Comparison of ENCODE assay signal across 8 cellular contexts in the genomic region with DNA sequence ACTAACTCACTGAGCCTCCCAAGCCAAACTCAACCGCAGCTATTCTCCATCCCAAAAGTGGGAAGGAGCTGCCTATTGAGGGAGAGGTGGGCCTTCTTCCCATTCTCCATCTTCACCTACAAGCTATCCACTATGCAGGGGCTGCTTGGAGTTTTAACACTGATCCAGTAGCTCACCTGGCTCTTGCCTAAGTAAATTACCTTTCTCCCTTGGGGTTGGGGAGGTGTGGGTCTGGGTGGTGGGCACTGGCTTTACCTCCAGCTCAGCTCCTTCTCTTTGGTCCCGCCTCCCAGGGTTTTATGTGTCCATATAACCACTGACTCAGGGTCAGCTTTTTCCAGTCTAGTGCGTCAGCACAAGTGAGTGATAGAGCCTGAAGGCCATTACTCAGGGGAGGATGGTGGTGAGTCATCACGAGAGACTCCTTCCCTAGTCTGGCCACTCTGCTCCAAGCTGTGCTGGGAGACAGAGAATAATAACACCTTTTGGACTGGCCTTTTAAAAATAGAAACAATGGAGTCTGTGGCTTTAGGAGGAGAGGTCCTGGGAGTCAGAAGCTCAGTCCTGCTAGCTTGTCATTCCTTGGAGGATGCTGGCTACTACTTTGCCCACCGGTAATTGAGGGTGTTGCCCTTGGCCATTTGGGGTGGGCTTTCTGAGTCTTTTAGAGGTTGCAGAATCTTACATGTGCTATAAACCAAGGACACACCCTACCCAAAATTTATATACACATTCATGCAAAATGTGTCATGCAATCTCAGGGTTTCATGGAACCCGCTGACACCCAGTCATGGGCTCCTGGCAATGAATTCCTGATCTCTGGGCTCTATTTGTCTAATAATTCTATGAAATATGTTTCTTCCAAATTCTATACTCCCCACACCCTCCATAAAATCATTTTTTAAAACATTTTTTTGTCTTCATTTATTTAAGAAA. TPM values are rescaled to one million over a fixed set of nuclear protein-coding genes. Genes with fewer than 3 reads are reported as not detected.
DNase-seq lines count a peak whose midpoint lies in the region; ATAC-seq and TF ChIP-seq lines count a peak whose summit lies in the region.

No MANE protein-coding gene starts in this region.

- CTCF ChIA-PET in mammary epithelial cell (lab: Charles Lee; ENCODE audit: low non-redundant PET), result interaction anchor here (0.6 to 0.7 kb wide), 2 partner anchors 40 to 102 kb away, joined by 3 to 4 read pairs; no protein-coding TSS in a partner anchor

- TF ChIP-seq EP300 in Ishikawa (IDR thresholded peaks at IDR 0.05; ENCODE audit: borderline replicate concordance), result peak; percentile 94

- dilution Hi-C loops in mammary epithelial cell (cut with HindIII; ENCODE audit: low sequenced_read_pairs), result no loop called here

- H3K9ac ChIP-seq in mammary epithelial cell (ENCODE audit: insufficient read depth, low read length), result peak overlapping the region; percentile 68

- H3K4me1 ChIP-seq in mammary epithelial cell (ENCODE audit: insufficient read depth, low read length) (peaks cover 22% of the 10 kb centered on the region), lung (ENCODE audit: control insufficient read depth in 2 of 2, insufficient read depth in 2 of 2, low read length in 2 of 2) (no peaks in the 10 kb centered on the region), HAP-1 (no peaks in the 10 kb centered on the region)
- no peaks in the 10 kb centered on the region for H3K4me1 ChIP-seq in effector memory CD4-positive, alpha-beta T cell (ENCODE audit: control insufficient read depth, insufficient read depth, low read length, poor library complexity, severe bottlenecking)

- peak overlapping the region; percentile 75 for H3K4me2 ChIP-seq in mammary epithelial cell (ENCODE audit: insufficient read depth, low read depth, low read length)

- TF ChIP-seq CTCF in mammary epithelial cell (conservative IDR thresholded peaks at IDR 0.05 in 1 of 2, IDR thresholded peaks at IDR 0.05 in 1 of 2; ENCODE audit: extremely low read depth in 1 of 2, insufficient read depth in 1 of 2, low read depth in 1 of 2, low read length in 2 of 2) (no peak), lung (IDR thresholded peaks at IDR 0.05; ENCODE audit: control extremely low read depth, extremely low read depth) (no peak)

- no peak overlapping the region for H3K4me3 ChIP-seq in mammary epithelial cell (replicated peaks in 1 of 3; ENCODE audit: insufficient read depth in 1 of 3, low read depth in 2 of 3, low read length in 3 of 3)
- no peak overlapping the region for H3K4me3 ChIP-seq in lung
- H3K4me3 ChIP-seq in effector memory CD4-positive, alpha-beta T cell (ENCODE audit: insufficient read depth, low read depth, low read length, poor library complexity, severe bottlenecking), result no peak overlapping the region
- H3K4me3 ChIP-seq in HAP-1, result no peak overlapping the region

- no peaks in the 10 kb centered on the region for H3K36me3 ChIP-seq in mammary epithelial cell (ENCODE audit: insufficient read depth, low read length)
- no peaks in the 10 kb centered on the region for H3K36me3 ChIP-seq in lung (ENCODE audit: control insufficient read depth in 2 of 2, insufficient read depth in 2 of 2, low read length in 2 of 2)
- H3K36me3 ChIP-seq in effector memory CD4-positive, alpha-beta T cell (ENCODE audit: control insufficient read depth, insufficient read depth, low read length), result no peaks in the 10 kb centered on the region
- H3K36me3 ChIP-seq in HAP-1 (replicated peaks), result no peaks in the 10 kb centered on the region

- H3K27me3 ChIP-seq in mammary epithelial cell (ENCODE audit: insufficient read depth, low read length) (no peaks in the 10 kb centered on the region), lung (ENCODE audit: control insufficient read depth, insufficient read depth) (no peaks in the 10 kb centered on the region), HAP-1 (ENCODE audit: low read depth) (peaks cover 25% of the 10 kb centered on the region)
- H3K27me3 ChIP-seq in effector memory CD4-positive, alpha-beta T cell (replicated peaks; ENCODE audit: control insufficient read depth, insufficient read depth, low read length, poor library complexity, severe bottlenecking), result no peaks in the 10 kb centered on the region

- in situ Hi-C loops in ACHN (cut with HindIII; ENCODE audit: low pct_ligation_motif_present, low pct_unique_long_range_greater_than_20kb, low sequenced_read_pairs), result no loop called here
- in situ Hi-C loops in mammary epithelial cell (cut with MboI; ENCODE audit: low sequenced_read_pairs in 2 of 2), result no loop called here
- in situ Hi-C loops in HAP-1 (cut with MboI; ENCODE audit: low sequenced_read_pairs), result no loop called here

- H3K27ac ChIP-seq in mammary epithelial cell (ENCODE audit: insufficient read depth, low read depth, low read length) (peak overlapping the region; percentile 96), lung (ENCODE audit: low read depth in 1 of 2, low read length in 1 of 2) (no peak overlapping the region)
- no peak overlapping the region for H3K27ac ChIP-seq in effector memory CD4-positive, alpha-beta T cell (ENCODE audit: insufficient read depth, low read length, poor library complexity, severe bottlenecking)

- ATAC-seq in lung (ENCODE audit: insufficient read depth, low FRiP score) (peak; percentile 73), GM21576 (IDR thresholded peaks at IDR 0.05; ENCODE audit: unreplicated experiment) (no peak)

- peak; percentile 8; the same call in 1 of the 2 replicates for TF ChIP-seq RAD21 in Ishikawa (IDR thresholded peaks at IDR 0.05; ENCODE audit: low read depth)

- TSS peak; percentile 89 for BruUV-seq in mammary epithelial cell (replicated peaks; lab: Mats Ljungman, UMichigan)

- H2AFZ ChIP-seq in mammary epithelial cell (ENCODE audit: low read depth, low read length), result peak overlapping the region; percentile 73

- intact Hi-C loops in mammary epithelial cell (cut with micrococcal nuclease), result loop anchor here (1.0 to 5.0 kb wide), 3 partner anchors 35 to 65 kb away; a partner anchor contains a TSS

- 15% methylated on average over 6 of the region's 6 CpGs for WGBS in mammary epithelial cell (ENCODE audit: low coverage, missing lambda C conversion rate)
- WGBS in lung, 2 donors, result 75 to 86% methylated on average over 6 of the region's 6 CpGs

- no peaks in the 10 kb centered on the region for H3K79me2 ChIP-seq in mammary epithelial cell (ENCODE audit: insufficient read depth, low read length)

- no peaks in the 10 kb centered on the region for H3K9me3 ChIP-seq in mammary epithelial cell (replicated peaks; ENCODE audit: insufficient read depth, low read length)
- H3K9me3 ChIP-seq in lung (ENCODE audit: control insufficient read depth in 2 of 2, insufficient read depth in 1 of 2, low read length in 1 of 2), result peaks cover 0 to 3% of the 10 kb centered on the region in 2 donors
- no peaks in the 10 kb centered on the region for H3K9me3 ChIP-seq in effector memory CD4-positive, alpha-beta T cell (ENCODE audit: control insufficient read depth, low read length)
- no peaks in the 10 kb centered on the region for H3K9me3 ChIP-seq in HAP-1

- no peaks in the 10 kb centered on the region for H4K20me1 ChIP-seq in mammary epithelial cell (ENCODE audit: insufficient read depth, low read length)

- DNase-seq in ACHN, result peak; percentile 96
- DNase-seq in mammary epithelial cell, result peak; percentile 99
- DNase-seq in lung (ENCODE audit: low spot score), result peak; percentile 32
- DNase-seq in effector memory CD4-positive, alpha-beta T cell, result no peak
- no peak for DNase-seq in NCI-H510A treated with DMSO at 0.1 percent for 48 hours (lab: John Stamatoyannopoulos, UW)
- no peak for DNase-seq in HAP-1 (ENCODE audit: low spot score in 2 of 2)

TF ChIP-seq in Ishikawa, 13 proteins besides CTCF, POLR2A, EP300 and RAD21 (continues in another document):
- TF ChIP-seq NFIC (IDR thresholded peaks at IDR 0.05) (0 out of 2 replicates have a peak, but pooled peaks have one; percentile 31), CEBPB (IDR thresholded peaks at IDR 0.05) (no peak), FOXM1 (IDR thresholded peaks at IDR 0.05; ENCODE audit: borderline replicate concordance, low read depth) (peak; percentile 78), TCF12 (IDR thresholded peaks at IDR 0.05; ENCODE audit: low read depth) (peak; percentile 91), YY1 (IDR thresholded peaks at IDR 0.05; ENCODE audit: low read depth) (0 out of 2 replicates have a peak, but pooled peaks have one; percentile 26)
- TF ChIP-seq, protein P1, sequence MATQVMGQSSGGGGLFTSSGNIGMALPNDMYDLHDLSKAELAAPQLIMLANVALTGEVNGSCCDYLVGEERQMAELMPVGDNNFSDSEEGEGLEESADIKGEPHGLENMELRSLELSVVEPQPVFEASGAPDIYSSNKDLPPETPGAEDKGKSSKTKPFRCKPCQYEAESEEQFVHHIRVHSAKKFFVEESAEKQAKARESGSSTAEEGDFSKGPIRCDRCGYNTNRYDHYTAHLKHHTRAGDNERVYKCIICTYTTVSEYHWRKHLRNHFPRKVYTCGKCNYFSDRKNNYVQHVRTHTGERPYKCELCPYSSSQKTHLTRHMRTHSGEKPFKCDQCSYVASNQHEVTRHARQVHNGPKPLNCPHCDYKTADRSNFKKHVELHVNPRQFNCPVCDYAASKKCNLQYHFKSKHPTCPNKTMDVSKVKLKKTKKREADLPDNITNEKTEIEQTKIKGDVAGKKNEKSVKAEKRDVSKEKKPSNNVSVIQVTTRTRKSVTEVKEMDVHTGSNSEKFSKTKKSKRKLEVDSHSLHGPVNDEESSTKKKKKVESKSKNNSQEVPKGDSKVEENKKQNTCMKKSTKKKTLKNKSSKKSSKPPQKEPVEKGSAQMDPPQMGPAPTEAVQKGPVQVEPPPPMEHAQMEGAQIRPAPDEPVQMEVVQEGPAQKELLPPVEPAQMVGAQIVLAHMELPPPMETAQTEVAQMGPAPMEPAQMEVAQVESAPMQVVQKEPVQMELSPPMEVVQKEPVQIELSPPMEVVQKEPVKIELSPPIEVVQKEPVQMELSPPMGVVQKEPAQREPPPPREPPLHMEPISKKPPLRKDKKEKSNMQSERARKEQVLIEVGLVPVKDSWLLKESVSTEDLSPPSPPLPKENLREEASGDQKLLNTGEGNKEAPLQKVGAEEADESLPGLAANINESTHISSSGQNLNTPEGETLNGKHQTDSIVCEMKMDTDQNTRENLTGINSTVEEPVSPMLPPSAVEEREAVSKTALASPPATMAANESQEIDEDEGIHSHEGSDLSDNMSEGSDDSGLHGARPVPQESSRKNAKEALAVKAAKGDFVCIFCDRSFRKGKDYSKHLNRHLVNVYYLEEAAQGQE (IDR thresholded peaks at IDR 0.05; ENCODE audit: low read depth), result no peak

RNA-seq across cellular contexts. Expression of a gene that starts 35.6 kb away (rescaled TPM):
- total RNA-seq in mammary epithelial cell, result 100 to 1,000 TPM in 1 of 2 donors, 10 to 100 TPM in 1; 99.6 to 130 TPM
- 102 TPM for polyA plus RNA-seq in mammary epithelial cell
- 84.9 TPM for polyA minus RNA-seq in mammary epithelial cell
- total RNA-seq in lung, result 100 to 1,000 TPM; 102 to 187 TPM
- polyA plus RNA-seq in lung, result 100 to 1,000 TPM; 150 to 213 TPM

RNA-seq across cellular contexts. Expression of a gene that starts 46.7 kb away (rescaled TPM):
- total RNA-seq in mammary epithelial cell, result 1 to 10 TPM; 3.2 to 9.7 TPM
- 1.9 TPM for polyA plus RNA-seq in mammary epithelial cell
- 5.3 TPM for polyA minus RNA-seq in mammary epithelial cell
- total RNA-seq in lung, result 10 to 100 TPM in 1 of 2 donors, 1 to 10 TPM in 1; 6.6 to 11.7 TPM
- polyA plus RNA-seq in lung, result 1 to 10 TPM; 3.1 to 4.5 TPM

RNA-seq across cellular contexts. Expression of a gene that starts 59.1 kb away (rescaled TPM):
- total RNA-seq in mammary epithelial cell, result 10 to 100 TPM in 1 of 2 donors, 1 to 10 TPM in 1; 9.3 to 13.2 TPM
- 5.6 TPM for polyA plus RNA-seq in mammary epithelial cell
- polyA minus RNA-seq in mammary epithelial cell, result 4.6 TPM
- total RNA-seq in lung, result 10 to 100 TPM; 12.3 to 21.9 TPM
- 10 to 100 TPM in 1 of 2 donors, 1 to 10 TPM in 1; 6.8 to 10.1 TPM for polyA plus RNA-seq in lung

Comparison
In these comparisons a context has a peak if more than half of its experiments do, and no peak if none do; other contexts are left out.
1. DNase-seq: peak in ACHN (single experiment), mammary epithelial cell (single experiment) and lung (single experiment); none in effector memory CD4-positive, alpha-beta T cell (0 of 3), NCI-H510A treated with DMSO at 0.1 percent for 48 hours (single experiment) and HAP-1 (0 of 2).